Comparison of ENCODE assay signal across 8 cellular contexts in genomic region chr11:59822989-59823566, GRCh38. TPM values are rescaled to one million over a fixed set of nuclear protein-coding genes. Genes with fewer than 3 reads are reported as not detected.
DNase-seq lines count a peak whose midpoint lies in the region; ATAC-seq and TF ChIP-seq lines count a peak whose summit lies in the region.

No MANE protein-coding gene starts in this region.

- H3K4me3 ChIP-seq in cardiac muscle cell: no peak overlapping the region

- H3K9me3 ChIP-seq in cardiac muscle cell (ENCODE audit: low read depth): no peaks in the 10 kb centered on the region

- H3K36me3 ChIP-seq in cardiac muscle cell: no peaks in the 10 kb centered on the region

- peak; percentile 67 for TF ChIP-seq CTCF in activated CD8-positive, alpha-beta T cell treated with anti-CD3 and anti-CD28 coated beads for 36 hours (IDR thresholded peaks at IDR 0.05)
- TF ChIP-seq CTCF in cardiac muscle cell (IDR thresholded peaks at IDR 0.05; ENCODE audit: low read depth, low read length): peak; percentile 67

- H3K4me3 Mint-ChIP-seq in activated CD8-positive, alpha-beta T cell treated with anti-CD3 and anti-CD28 coated beads for 36 hours: no peak overlapping the region

- DNase-seq in DMS53 treated with DMSO at 0.1 percent for 48 hours (lab: John Stamatoyannopoulos, UW; ENCODE audit: unreplicated experiment) (peak; percentile 51), NCI-H345 treated with DMSO at 0.1 percent for 48 hours (lab: John Stamatoyannopoulos, UW; ENCODE audit: unreplicated experiment) (peak; percentile 48), cardiac muscle cell (ENCODE audit: low read depth in 1 of 2, low spot score in 1 of 2) (peak; percentile 72 to 75), retina (peak; percentile 48), posterior vena cava (ENCODE audit: low spot score) (no peak)
- peak; percentile 54 for DNase-seq in activated CD8-positive, alpha-beta T cell treated with anti-CD3 and anti-CD28 coated beads for 36 hours

- no peak overlapping the region for H3K27ac ChIP-seq in cardiac muscle cell

- no peaks in the 10 kb centered on the region for H3K27me3 ChIP-seq in cardiac muscle cell

- peaks cover 8% of the 10 kb centered on the region for H3K4me1 ChIP-seq in cardiac muscle cell (ENCODE audit: low read depth)

- ATAC-seq in GM19025 (IDR thresholded peaks at IDR 0.05; ENCODE audit: low read depth, unreplicated experiment) (peak; percentile 69), HG03108 (IDR thresholded peaks at IDR 0.05; ENCODE audit: unreplicated experiment) (peak; percentile 86)
- peak; percentile 76 for ATAC-seq in activated CD8-positive, alpha-beta T cell treated with anti-CD3 and anti-CD28 coated beads for 36 hours

- no peak overlapping the region for H3K27ac Mint-ChIP-seq in activated CD8-positive, alpha-beta T cell treated with anti-CD3 and anti-CD28 coated beads for 36 hours

- intact Hi-C loops in activated CD8-positive, alpha-beta T cell treated with anti-CD3 and anti-CD28 coated beads for 36 hours (cut with micrococcal nuclease): loop anchor here (5.0 kb wide), 1 partner anchor 94 kb away; no protein-coding TSS in a partner anchor
- intact Hi-C loops in posterior vena cava (cut with DNase I): no loop called here

- peaks cover 4% of the 10 kb centered on the region for H3K27me3 Mint-ChIP-seq in activated CD8-positive, alpha-beta T cell treated with anti-CD3 and anti-CD28 coated beads for 36 hours

- CTCF ChIA-PET in activated CD8-positive, alpha-beta T cell treated with anti-CD3 and anti-CD28 coated beads for 36 hours (lab: Charles Lee): interaction anchor here (0.6 to 1.2 kb wide), 6 partner anchors 9 to 307 kb away, joined by 3 to 7 read pairs (median 3); no protein-coding TSS in a partner anchor

- POLR2A ChIA-PET in activated CD8-positive, alpha-beta T cell treated with anti-CD3 and anti-CD28 coated beads for 36 hours (lab: Charles Lee): no interaction called here

- no peaks in the 10 kb centered on the region for H3K36me3 Mint-ChIP-seq in activated CD8-positive, alpha-beta T cell treated with anti-CD3 and anti-CD28 coated beads for 36 hours (ENCODE audit: low read depth)

- H3K9me3 Mint-ChIP-seq in activated CD8-positive, alpha-beta T cell treated with anti-CD3 and anti-CD28 coated beads for 36 hours: no peaks in the 10 kb centered on the region

- peaks cover 8% of the 10 kb centered on the region for H3K4me1 Mint-ChIP-seq in activated CD8-positive, alpha-beta T cell treated with anti-CD3 and anti-CD28 coated beads for 36 hours (ENCODE audit: low read depth)

RNA-seq across cellular contexts. Expression of gene MRPL16, which starts 12.5 kb away (rescaled TPM):
- 10 to 100 TPM; 76.4 to 78.7 TPM for total RNA-seq in activated CD8-positive, alpha-beta T cell treated with anti-CD3 and anti-CD28 coated beads for 36 hours
- total RNA-seq in cardiac muscle cell: 73.1 and 73.8 TPM in 2 replicates
- 93.7 and 101 TPM in 2 replicates for polyA plus RNA-seq in cardiac muscle cell
- 10 to 100 TPM; 25.5 to 29.8 TPM for total RNA-seq in posterior vena cava

RNA-seq across cellular contexts. Expression of gene CBLIF, which starts 22.2 kb away (rescaled TPM):
- not detected for total RNA-seq in activated CD8-positive, alpha-beta T cell treated with anti-CD3 and anti-CD28 coated beads for 36 hours
- total RNA-seq in cardiac muscle cell (0.69 TPM in 1 of 2 replicates, not detected in the other), posterior vena cava (not detected)
- polyA plus RNA-seq in cardiac muscle cell: not detected in 2 replicates

RNA-seq across cellular contexts. Expression of gene TCN1, which starts 43.2 kb away (rescaled TPM):
- not detected for total RNA-seq in activated CD8-positive, alpha-beta T cell treated with anti-CD3 and anti-CD28 coated beads for 36 hours
- total RNA-seq in cardiac muscle cell: not detected in 2 replicates
- not detected in 2 replicates for polyA plus RNA-seq in cardiac muscle cell
- total RNA-seq in posterior vena cava: not detected

RNA-seq across cellular contexts. Expression of gene OOSP3, which starts 55.5 kb away (rescaled TPM):
- not detected for total RNA-seq in activated CD8-positive, alpha-beta T cell treated with anti-CD3 and anti-CD28 coated beads for 36 hours
- total RNA-seq in cardiac muscle cell: not detected in 2 replicates
- polyA plus RNA-seq in cardiac muscle cell: not detected in 2 replicates
- not detected for total RNA-seq in posterior vena cava
